ENCODE assay signal across 6 cellular contexts in the genomic region with DNA sequence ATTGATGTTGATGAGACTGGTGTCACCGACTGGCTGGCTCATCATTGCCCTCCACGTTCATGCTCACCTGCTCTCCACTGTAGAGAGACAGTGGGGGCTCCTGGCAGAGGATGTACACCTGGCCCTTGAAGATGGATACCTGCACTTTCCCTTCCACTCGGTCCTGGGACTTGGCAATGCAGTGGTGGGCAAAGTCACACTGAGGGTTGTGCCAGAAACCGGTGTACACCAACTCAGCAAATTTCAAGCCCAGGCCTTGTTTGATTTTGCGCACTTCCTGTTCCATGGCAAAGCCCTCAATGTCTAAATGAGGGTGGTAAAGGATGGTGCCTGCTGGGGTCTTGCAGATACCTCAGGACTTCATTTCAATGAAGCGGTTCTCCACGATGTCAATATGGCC.
"Had no signal": no experiment of that assay in that cellular context is flagged by ENCODE, and none has a peak within 500 bp of the region (broad histone marks: within the 10 kb centered on the region; RNA-seq: fewer than 3 reads in every experiment).

No MANE protein-coding gene starts in this region.

- H3K4me3 ChIP-seq: K562 had no signal

- FAIRE-seq: HTR-8/SVneo, K562 had no signal

- H3K27me3 Mint-ChIP-seq: IgD-negative memory B cell had no signal

- H3K27ac ChIP-seq: HL-60 had no signal

- H3K27ac Mint-ChIP-seq: IgD-negative memory B cell had no signal

- ATAC-seq: K562 had no signal

- DNase-seq: IMR-90, KBM-7 had no signal

- H3K9me3 Mint-ChIP-seq: IgD-negative memory B cell had no signal
